Comparison of ENCODE assay signal across 9 cellular contexts in the genomic region with DNA sequence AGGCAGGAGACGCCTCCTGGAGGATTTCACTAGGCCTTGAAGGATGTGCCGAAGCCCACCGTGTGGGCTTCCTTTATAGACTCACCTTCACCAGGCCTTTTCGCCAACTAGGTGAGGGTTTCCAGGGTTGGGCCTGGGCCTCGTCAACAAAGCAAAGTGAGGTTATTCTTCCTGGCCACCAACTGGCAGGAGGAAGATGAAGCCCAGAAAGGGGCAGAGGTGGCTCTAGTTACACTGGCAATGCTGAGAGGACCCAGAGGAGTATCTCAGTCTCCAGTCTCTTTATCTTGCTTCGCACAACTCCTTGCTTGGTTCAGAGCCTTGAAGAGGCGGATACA. TPM values are rescaled to one million over a fixed set of nuclear protein-coding genes. Genes with fewer than 3 reads are reported as not detected.
DNase-seq lines count a peak whose midpoint lies in the region; ATAC-seq and TF ChIP-seq lines count a peak whose summit lies in the region.
"Had no signal": no experiment of that assay in that cellular context is flagged by ENCODE, and none has a peak within 500 bp of the region (broad histone marks: within the 10 kb centered on the region; RNA-seq: fewer than 3 reads in every experiment).

No MANE protein-coding gene starts in this region.

- no peak for TF ChIP-seq CTCF in thyroid gland (IDR thresholded peaks at IDR 0.05)

- H3K27ac Mint-ChIP-seq in activated naive CD4-positive, alpha-beta T cell treated with anti-CD3 and anti-CD28 coated beads for 36 hours, result peak overlapping the region; percentile 69
- peak overlapping the region; percentile 96 for H3K27ac Mint-ChIP-seq in memory B cell

- H3K36me3 Mint-ChIP-seq in activated naive CD4-positive, alpha-beta T cell treated with anti-CD3 and anti-CD28 coated beads for 36 hours (ENCODE audit: low read depth), result peaks cover 4% of the 10 kb centered on the region
- peaks cover 4% of the 10 kb centered on the region for H3K36me3 Mint-ChIP-seq in memory B cell

- TF ChIP-seq POLR2A in thyroid gland (IDR thresholded peaks at IDR 0.05), result no peak

- H3K27me3 ChIP-seq in thyroid gland, result no peaks in the 10 kb centered on the region

- DNase-seq in activated naive CD4-positive, alpha-beta T cell treated with anti-CD3 and anti-CD28 coated beads for 36 hours, result no peak
- no peak for DNase-seq in activated naive CD4-positive, alpha-beta T cell treated with anti-CD3 and anti-CD28 coated beads, Interleukin-2, amount 50 U/mL, for 16 hours
- DNase-seq in memory B cell (ENCODE audit: low spot score in 2 of 2) (no peak), thyroid gland (no peak), NCI-H2227 treated with DMSO at 0.1 percent for 48 hours (lab: John Stamatoyannopoulos, UW) (no peak), UCSD-AML1 (lab: John Stamatoyannopoulos, UW; ENCODE audit: unreplicated experiment) (no peak)

- no peaks in the 10 kb centered on the region for H3K9me3 ChIP-seq in thyroid gland
- H3K9me3 ChIP-seq: mucosa of descending colon had no signal

- intact Hi-C loops in activated naive CD4-positive, alpha-beta T cell treated with anti-CD3 and anti-CD28 coated beads for 36 hours (cut with micrococcal nuclease), result loop anchor here (1.0 to 10.0 kb wide), 10 partner anchors 18 to 502 kb away; partner anchors contain the start of genes COA4, FAM168A, FCHSD2 and MRPL48
- intact Hi-C loops in thyroid gland (cut with DNase I), result no loop called here

- CTCF ChIA-PET in activated naive CD4-positive, alpha-beta T cell treated with anti-CD3 and anti-CD28 coated beads for 36 hours (lab: Charles Lee), result interaction anchor here (1.1 to 5.1 kb wide), 2 partner anchors 8 to 25 kb away, joined by 3 to 36 read pairs; no protein-coding TSS in a partner anchor

- peaks cover 41% of the 10 kb centered on the region for H3K4me1 Mint-ChIP-seq in activated naive CD4-positive, alpha-beta T cell treated with anti-CD3 and anti-CD28 coated beads for 36 hours (ENCODE audit: low read depth)
- peaks cover 57% of the 10 kb centered on the region for H3K4me1 Mint-ChIP-seq in memory B cell

- peak overlapping the region; percentile 92 for H3K4me3 Mint-ChIP-seq in activated naive CD4-positive, alpha-beta T cell treated with anti-CD3 and anti-CD28 coated beads for 36 hours
- peak overlapping the region; percentile 96 for H3K4me3 Mint-ChIP-seq in memory B cell

- H3K27ac ChIP-seq in adipose tissue (ENCODE audit: low read depth, low read length), result peak overlapping the region; percentile 66
- H3K27ac ChIP-seq in thyroid gland, result peak overlapping the region; percentile 3 to 75 (median 47)

- no peaks in the 10 kb centered on the region for H3K27me3 Mint-ChIP-seq in activated naive CD4-positive, alpha-beta T cell treated with anti-CD3 and anti-CD28 coated beads for 36 hours (ENCODE audit: low read depth)
- H3K27me3 Mint-ChIP-seq in memory B cell, result no peaks in the 10 kb centered on the region

- WGBS in adipose tissue, 3 donors, result 50 to 56% (median 54%) methylated on average over 7 of the region's 7 CpGs
- 46 to 56% methylated on average over 7 of the region's 7 CpGs for WGBS in thyroid gland, 2 donors

- H3K4me3 ChIP-seq in thyroid gland (replicated peaks in 1 of 3), result peak overlapping the region in 1 of 3 donors; percentile 54

- no peak for ATAC-seq in memory B cell (ENCODE audit: low read depth)
- no peak for ATAC-seq in GM21423 (IDR thresholded peaks at IDR 0.05; ENCODE audit: unreplicated experiment)

- peaks cover 15 to 26% of the 10 kb centered on the region in 2 donors for H3K4me1 ChIP-seq in thyroid gland

- H3K36me3 ChIP-seq in thyroid gland, result no peaks in the 10 kb centered on the region

- H3K9me3 Mint-ChIP-seq in activated naive CD4-positive, alpha-beta T cell treated with anti-CD3 and anti-CD28 coated beads for 36 hours, result no peaks in the 10 kb centered on the region
- H3K9me3 Mint-ChIP-seq in memory B cell, result no peaks in the 10 kb centered on the region

RNA-seq across cellular contexts. Expression of gene RELT, which starts 0.4 kb away (rescaled TPM):
- total RNA-seq in activated naive CD4-positive, alpha-beta T cell treated with anti-CD3 and anti-CD28 coated beads for 36 hours, result 10 to 100 TPM; 17.9 to 18.5 TPM
- polyA plus RNA-seq in adipose tissue, result 1 to 10 TPM in 2 of 3 donors, under 1 TPM in 1; 0.74 to 9.7 (median 2.1) TPM
- 1 to 10 TPM; 1.6 to 3.5 (median 1.9) TPM for total RNA-seq in thyroid gland

Comparison
In these comparisons a context has a peak if more than half of its experiments do, and no peak if none do; other contexts are left out.
1. RNA of gene RELT, which starts 0.4 kb away (total RNA-seq): 17.9 to 18.5 TPM in activated naive CD4-positive, alpha-beta T cell treated with anti-CD3 and anti-CD28 coated beads for 36 hours; 1.6 to 3.5 TPM in thyroid gland; every median in the first group is over 4 times any median in the second.